Comparison of ENCODE assay signal across 26 cellular contexts in the genomic region with DNA sequence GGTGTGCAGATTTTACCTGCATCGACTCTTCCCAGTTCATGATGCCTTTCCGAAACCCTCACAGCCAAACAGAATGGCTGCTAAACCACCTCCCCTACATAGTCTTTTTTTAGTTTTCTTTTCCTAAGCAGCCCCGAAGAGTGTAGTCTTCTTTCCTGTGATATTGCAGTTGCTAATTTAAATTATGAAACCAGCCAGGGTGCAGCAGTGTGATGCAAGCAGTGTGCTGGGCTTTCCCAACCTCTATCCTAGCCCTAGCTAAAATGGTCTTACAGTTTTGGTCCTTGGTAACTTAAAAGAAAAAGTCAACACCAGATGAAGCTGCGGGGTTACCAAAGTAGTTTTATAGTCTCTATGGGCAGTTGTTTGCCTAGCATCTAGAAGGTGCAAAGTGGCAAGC.
"Had no signal": no experiment of that assay in that cellular context is flagged by ENCODE, and none has a peak within 500 bp of the region (broad histone marks: within the 10 kb centered on the region; RNA-seq: fewer than 3 reads in every experiment).

No MANE protein-coding gene starts in this region.

- H3K36me3 ChIP-seq: breast epithelium, esophagus muscularis mucosa, pancreas, right atrium auricular region, upper lobe of left lung had no signal

- H3K27ac Mint-ChIP-seq: activated B cell treated with CpG ODN at 0.5 μM for 24 hours; activated CD4-positive, alpha-beta memory T cell treated with anti-CD3 and anti-CD28 coated beads, Interleukin-2, amount 10 ng/mL, durations not matched to agents 7 days and 5 days; activated CD4-positive, alpha-beta T cell treated with anti-CD3 and anti-CD28 coated beads for 36 hours; activated naive CD4-positive, alpha-beta T cell treated with anti-CD3 and anti-CD28 coated beads for 36 hours; activated naive CD8-positive, alpha-beta T cell treated with anti-CD3 and anti-CD28 coated beads, Interleukin-2, amount 10 ng/mL, durations not matched to agents 7 days and 5 days; activated T-cell treated with anti-CD3 and anti-CD28 coated beads, Interleukin-2, amount 50 U/mL, for 72 hours; nephron had no signal

- DNase-seq: activated B cell treated with CpG ODN at 0.5 μM for 24 hours; activated CD4-positive, alpha-beta memory T cell treated with anti-CD3 and anti-CD28 coated beads, Interleukin-2, amount 10 ng/mL, durations not matched to agents 7 days and 5 days; activated CD4-positive, alpha-beta T cell treated with anti-CD3 and anti-CD28 coated beads for 36 hours; activated effector memory CD4-positive, alpha-beta T cell treated with Interleukin-2 at 50 U/mL for 16 hours; activated naive CD4-positive, alpha-beta T cell treated with anti-CD3 and anti-CD28 coated beads for 36 hours; activated naive CD8-positive, alpha-beta T cell treated with anti-CD3 and anti-CD28 coated beads, Interleukin-2, amount 10 ng/mL, durations not matched to agents 7 days and 5 days; activated T-cell treated with anti-CD3 and anti-CD28 coated beads, Interleukin-2, amount 50 U/mL, for 72 hours; amniotic stem cell; glutamatergic neuron; hippocampal formation; left ventricle myocardium superior; mammary epithelial cell; midbrain; pancreas; psoas muscle; stimulated activated CD4-positive, alpha-beta T cell treated with anti-CD3 and anti-CD28 coated beads, Interleukin-12 subunit alpha, Interleukin-12 subunit beta, amount 100 ng/mL, for 4 hours; stimulated activated CD4-positive, alpha-beta T cell treated with anti-CD3 and anti-CD28 coated beads, Interleukin-4, amount 100 ng/mL, for 4 hours; stimulated activated naive CD8-positive, alpha-beta T cell treated with anti-CD3 and anti-CD28 coated beads, Interleukin-15, Interleukin-2, amounts not matched to agents 100 U/mL and 50 U/mL, for 24 hours; T-helper 9 cell; upper lobe of left lung had no signal

- H3K27ac ChIP-seq: coronary artery, esophagus muscularis mucosa, pancreas, psoas muscle, right atrium auricular region, upper lobe of left lung had no signal

- H3K9me3 Mint-ChIP-seq: activated B cell treated with CpG ODN at 0.5 μM for 24 hours; activated CD4-positive, alpha-beta memory T cell treated with anti-CD3 and anti-CD28 coated beads, Interleukin-2, amount 10 ng/mL, durations not matched to agents 7 days and 5 days; activated naive CD4-positive, alpha-beta T cell treated with anti-CD3 and anti-CD28 coated beads for 36 hours; activated naive CD8-positive, alpha-beta T cell treated with anti-CD3 and anti-CD28 coated beads, Interleukin-2, amount 10 ng/mL, durations not matched to agents 7 days and 5 days; activated T-cell treated with anti-CD3 and anti-CD28 coated beads, Interleukin-2, amount 50 U/mL, for 72 hours; central memory CD8-positive, alpha-beta T cell; nephron had no signal

- H3K9me3 ChIP-seq: breast epithelium, esophagus muscularis mucosa, pancreas, psoas muscle, right atrium auricular region, upper lobe of left lung had no signal

- ATAC-seq: activated CD4-positive, alpha-beta T cell treated with anti-CD3 and anti-CD28 coated beads for 36 hours; activated T-cell treated with anti-CD3 and anti-CD28 coated beads, Interleukin-2, amount 50 U/mL, for 72 hours; left ventricle myocardium superior; pancreas; psoas muscle; stimulated activated naive CD8-positive, alpha-beta T cell treated with anti-CD3 and anti-CD28 coated beads, Interleukin-15, Interleukin-2, amounts not matched to agents 100 U/mL and 50 U/mL, for 24 hours had no signal

- H3K4me1 Mint-ChIP-seq: activated B cell treated with CpG ODN at 0.5 μM for 24 hours; activated CD4-positive, alpha-beta T cell treated with anti-CD3 and anti-CD28 coated beads for 36 hours; nephron had no signal

- H3K36me3 Mint-ChIP-seq: activated naive CD8-positive, alpha-beta T cell treated with anti-CD3 and anti-CD28 coated beads, Interleukin-2, amount 10 ng/mL, durations not matched to agents 7 days and 5 days had no signal

- H3K4me3 Mint-ChIP-seq: activated B cell treated with CpG ODN at 0.5 μM for 24 hours; activated CD4-positive, alpha-beta memory T cell treated with anti-CD3 and anti-CD28 coated beads, Interleukin-2, amount 10 ng/mL, durations not matched to agents 7 days and 5 days; activated CD4-positive, alpha-beta T cell treated with anti-CD3 and anti-CD28 coated beads for 36 hours; activated naive CD4-positive, alpha-beta T cell treated with anti-CD3 and anti-CD28 coated beads for 36 hours; activated naive CD8-positive, alpha-beta T cell treated with anti-CD3 and anti-CD28 coated beads, Interleukin-2, amount 10 ng/mL, durations not matched to agents 7 days and 5 days; activated T-cell treated with anti-CD3 and anti-CD28 coated beads, Interleukin-2, amount 50 U/mL, for 72 hours; central memory CD8-positive, alpha-beta T cell; nephron had no signal

- H3K4me1 ChIP-seq: esophagus muscularis mucosa, pancreas, psoas muscle, right atrium auricular region had no signal

- H3K4me3 ChIP-seq: breast epithelium, coronary artery, esophagus muscularis mucosa, pancreas, psoas muscle, right atrium auricular region, upper lobe of left lung had no signal
